In the genomic region with DNA sequence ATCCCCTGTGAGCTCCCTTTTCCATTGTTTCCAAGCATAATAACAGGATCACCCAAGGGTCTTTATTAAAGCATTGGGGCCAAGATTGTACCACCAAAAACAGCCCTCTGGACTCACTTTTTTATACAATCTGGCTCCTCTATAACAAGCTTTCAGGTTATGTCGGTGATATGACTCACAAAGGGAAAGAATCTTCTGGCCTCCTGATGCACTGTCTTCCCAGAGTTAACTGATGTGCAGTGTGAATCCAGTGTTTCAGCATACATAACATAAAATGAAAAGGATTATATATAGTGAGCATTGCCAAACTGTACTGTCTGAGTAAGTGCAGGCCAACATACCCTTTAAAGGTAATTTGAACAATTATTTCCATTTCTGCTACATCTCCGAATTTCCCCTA, we compare ENCODE assay signal across 21 cellular contexts. TPM values are rescaled to one million over a fixed set of nuclear protein-coding genes. Genes with fewer than 3 reads are reported as not detected.
A peak's percentile ranks its signal among the peaks of the same experiment; 100 is the strongest.
DNase-seq lines count a peak whose midpoint lies in the region; ATAC-seq, FAIRE-seq and TF ChIP-seq lines count a peak whose summit lies in the region.
"Had no signal": no experiment of that assay in that cellular context is flagged by ENCODE, and none has a peak within 500 bp of the region (broad histone marks: within the 10 kb centered on the region; RNA-seq: fewer than 3 reads in every experiment).

No MANE protein-coding gene starts in this region.

- peak overlapping the region; percentile 84 to 99 (median 98) for H3K27ac Mint-ChIP-seq in CD14-positive monocyte
- H3K27ac Mint-ChIP-seq: endodermal cell; HFFc6; stimulated activated naive B cell treated with anti-CD40 and anti-IgM and Interleukin-4, amounts not matched to agents 10 μg/mL and 1 μg/mL and 100 μg/mL, for 72 hours had no signal

- peak; percentile 72 for FAIRE-seq in keratinocyte (lab: Jason Lieb, UNC)

- no peaks in the 10 kb centered on the region for H3K27me3 ChIP-seq in Loucy (ENCODE audit: insufficient read depth, low read length, poor library complexity, severe bottlenecking)
- no peaks in the 10 kb centered on the region for H3K27me3 ChIP-seq in keratinocyte (ENCODE audit: control insufficient read depth, extremely low read depth, insufficient read depth, low read length)
- no peaks in the 10 kb centered on the region for H3K27me3 ChIP-seq in hepatocyte
- H3K27me3 ChIP-seq: transverse colon had no signal

- H3K9me3 Mint-ChIP-seq in CD14-positive monocyte, result no peaks in the 10 kb centered on the region
- H3K9me3 Mint-ChIP-seq: endodermal cell; HFFc6; stimulated activated naive B cell treated with anti-CD40 and anti-IgM and Interleukin-4, amounts not matched to agents 10 μg/mL and 1 μg/mL and 100 μg/mL, for 72 hours had no signal

- intact Hi-C loops in CD14-positive monocyte (cut with micrococcal nuclease), result loop anchor here (2.0 kb wide), 1 partner anchor 35 kb away; no protein-coding TSS in a partner anchor

- H3K9ac ChIP-seq in Loucy (ENCODE audit: low read depth, low read length, poor library complexity, severe bottlenecking) (peak overlapping the region; percentile 68), keratinocyte (ENCODE audit: control insufficient read depth, extremely low read depth, insufficient read depth, low read length) (no peak overlapping the region)
- H3K9ac ChIP-seq: parathyroid adenoma had no signal

- no peaks in the 10 kb centered on the region; the same call in 1 of the 2 replicates for H3F3A ChIP-seq in Loucy (ENCODE audit: low read depth)

- WGBS in hepatocyte (ENCODE audit: low lambda C conversion rate, missing lambda C conversion rate), result 91% methylated on average over 2 of the region's 2 CpGs

- H3K9me2 ChIP-seq in Loucy (replicated peaks; ENCODE audit: low read depth, low read length) (no peaks in the 10 kb centered on the region), hepatocyte (replicated peaks; ENCODE audit: insufficient read depth) (no peaks in the 10 kb centered on the region)

- no peaks in the 10 kb centered on the region for H3K9me1 ChIP-seq in keratinocyte (ENCODE audit: control insufficient read depth, extremely low read depth, insufficient read depth, low read length)

- ATAC-seq in HG03457 (IDR thresholded peaks at IDR 0.05; ENCODE audit: unreplicated experiment) (no peak), GM18861 (IDR thresholded peaks at IDR 0.05; ENCODE audit: unreplicated experiment) (no peak)
- ATAC-seq: stimulated activated naive B cell treated with anti-CD40 and anti-IgM and Interleukin-4, amounts not matched to agents 10 μg/mL and 1 μg/mL and 100 μg/mL, for 72 hours had no signal

- no peaks in the 10 kb centered on the region for H3K9me3 ChIP-seq in Loucy (ENCODE audit: insufficient read depth, low read depth, low read length)
- H3K9me3 ChIP-seq in keratinocyte (ENCODE audit: control insufficient read depth, low read depth, low read length), result no peaks in the 10 kb centered on the region
- H3K9me3 ChIP-seq in hepatocyte (ENCODE audit: low read depth), result no peaks in the 10 kb centered on the region
- H3K9me3 ChIP-seq: lower lobe of right lung, transverse colon had no signal

- H3K27ac ChIP-seq in VCaP (peak overlapping the region; percentile 65; the same call in 1 of the 2 replicates), keratinocyte (ENCODE audit: control insufficient read depth, insufficient read depth, low read length) (no peak overlapping the region), hepatocyte (no peak overlapping the region)
- H3K27ac ChIP-seq: lower lobe of right lung, parathyroid adenoma, transverse colon had no signal

- H3K4me1 ChIP-seq in Loucy (ENCODE audit: insufficient read depth, low read length, poor library complexity, severe bottlenecking), result peaks cover 60% of the 10 kb centered on the region
- peaks cover 45% of the 10 kb centered on the region for H3K4me1 ChIP-seq in keratinocyte (ENCODE audit: control insufficient read depth, extremely low read depth, insufficient read depth, low read length)
- no peaks in the 10 kb centered on the region for H3K4me1 ChIP-seq in hepatocyte (ENCODE audit: insufficient read depth)
- H3K4me1 ChIP-seq: lower lobe of right lung had no signal

- TF ChIP-seq CTCF in CD14-positive monocyte (IDR thresholded peaks at IDR 0.05) (no peak), Loucy (conservative IDR thresholded peaks at IDR 0.05; ENCODE audit: low read length) (no peak), VCaP (conservative IDR thresholded peaks at IDR 0.05) (no peak), keratinocyte (optimal IDR thresholded peaks at IDR 0.05 in 1 of 3, IDR thresholded peaks at IDR 0.05 in 1 of 3, conservative IDR thresholded peaks at IDR 0.05 in 1 of 3; ENCODE audit: extremely low read depth in 1 of 3, insufficient read depth in 2 of 3, low read length in 3 of 3) (no peak), hepatocyte (IDR thresholded peaks at IDR 0.05; ENCODE audit: poor library complexity) (no peak)

- H3K4me3 Mint-ChIP-seq in CD14-positive monocyte, result no peak overlapping the region
- H3K4me3 Mint-ChIP-seq: endodermal cell; HFFc6; stimulated activated naive B cell treated with anti-CD40 and anti-IgM and Interleukin-4, amounts not matched to agents 10 μg/mL and 1 μg/mL and 100 μg/mL, for 72 hours had no signal

- H3K4me3 ChIP-seq in Loucy (ENCODE audit: low read length, poor library complexity, severe bottlenecking), result no peak overlapping the region
- H3K4me3 ChIP-seq in keratinocyte (ENCODE audit: control insufficient read depth in 2 of 3, extremely low read depth in 1 of 3, insufficient read depth in 2 of 3, low read depth in 1 of 3, low read length in 3 of 3), result no peak overlapping the region
- H3K4me3 ChIP-seq in hepatocyte, result no peak overlapping the region
- H3K4me3 ChIP-seq: lower lobe of right lung, transverse colon had no signal

- no peaks in the 10 kb centered on the region for H3K27me3 Mint-ChIP-seq in CD14-positive monocyte (ENCODE audit: low read depth in 3 of 3)

- peaks cover 0 to 5% of the 10 kb centered on the region in 2 donors for H3K36me3 Mint-ChIP-seq in CD14-positive monocyte
- H3K36me3 Mint-ChIP-seq: stimulated activated naive B cell treated with anti-CD40 and anti-IgM and Interleukin-4, amounts not matched to agents 10 μg/mL and 1 μg/mL and 100 μg/mL, for 72 hours had no signal

- no peaks in the 10 kb centered on the region for H4K20me1 ChIP-seq in Loucy (ENCODE audit: insufficient read depth, low read length, poor library complexity, severe bottlenecking)
- H4K20me1 ChIP-seq in keratinocyte (ENCODE audit: control insufficient read depth, extremely low read depth, insufficient read depth, low read length), result no peaks in the 10 kb centered on the region
- no peaks in the 10 kb centered on the region for H4K20me1 ChIP-seq in hepatocyte (ENCODE audit: insufficient read depth, poor library complexity, severe bottlenecking)

- dilution Hi-C loops in keratinocyte (cut with MboI; ENCODE audit: extremely low pct_ligation_motif_present, low sequenced_read_pairs), result no loop called here

- peaks cover 47% of the 10 kb centered on the region for H3K4me1 Mint-ChIP-seq in CD14-positive monocyte

- TF ChIP-seq POLR2A in erythroblast (IDR thresholded peaks at IDR 0.05; ENCODE audit: low read length), result no peak

- no peaks in the 10 kb centered on the region for H3K36me3 ChIP-seq in Loucy (ENCODE audit: insufficient read depth, low read length)
- no peaks in the 10 kb centered on the region for H3K36me3 ChIP-seq in keratinocyte (ENCODE audit: control insufficient read depth in 2 of 2, extremely low read depth in 1 of 2, insufficient read depth in 2 of 2, low read length in 2 of 2)
- no peaks in the 10 kb centered on the region for H3K36me3 ChIP-seq in hepatocyte (replicated peaks; ENCODE audit: insufficient read depth, low read depth)
- H3K36me3 ChIP-seq: lower lobe of right lung, transverse colon had no signal

- H2AFZ ChIP-seq in Loucy (ENCODE audit: low read length) (0 out of 2 replicates have a peak overlapping the region, but pooled peaks have one; percentile 4), keratinocyte (ENCODE audit: control insufficient read depth, low read length) (no peak overlapping the region), hepatocyte (no peak overlapping the region)

- H3K79me2 ChIP-seq in Loucy (ENCODE audit: insufficient read depth, low read length), result no peaks in the 10 kb centered on the region
- no peaks in the 10 kb centered on the region for H3K79me2 ChIP-seq in keratinocyte (ENCODE audit: control insufficient read depth, insufficient read depth, low read length)
- no peaks in the 10 kb centered on the region for H3K79me2 ChIP-seq in hepatocyte
- H3K79me2 ChIP-seq: parathyroid adenoma had no signal

- DNase-seq in CD14-positive monocyte (ENCODE audit: low spot score) (no peak), keratinocyte (ENCODE audit: low read depth, low spot score) (no peak), erythroblast (lab: John Stamatoyannopoulos, UW) (no peak), hepatocyte (ENCODE audit: low spot score) (no peak)
- DNase-seq: activated CD4-positive, alpha-beta T cell treated with anti-CD3 and anti-CD28 coated beads for 4 hours; activated gamma-delta T cell; aorta; DMS79; endodermal cell; HFFc6; islet precursor cell; Karpas-422; lower lobe of right lung; NCI-H146; stimulated activated naive B cell treated with anti-CD40 and anti-IgM and Interleukin-4, amounts not matched to agents 10 μg/mL and 1 μg/mL and 100 μg/mL, for 72 hours; transverse colon had no signal

- H3K4me2 ChIP-seq in Loucy (ENCODE audit: low read depth, low read length, poor library complexity, severe bottlenecking), result peak overlapping the region; percentile 91
- peak overlapping the region; percentile 17 for H3K4me2 ChIP-seq in keratinocyte (ENCODE audit: control insufficient read depth, extremely low read depth, insufficient read depth, low read depth, low read length)
- H3K4me2 ChIP-seq in hepatocyte, result no peak overlapping the region

RNA-seq across cellular contexts. Expression of a gene that starts 33.9 kb away (rescaled TPM):
- polyA plus RNA-seq in CD14-positive monocyte, result 10 to 100 TPM; 20.1 to 23.0 TPM
- polyA plus RNA-seq in keratinocyte, result 38.3 to 63.8 TPM (median 50.5 TPM) in 3 replicates
- 106 TPM for polyA plus RNA-seq in keratinocyte (2011; ENCODE audit: low read depth)
- 13.3 and 23.9 TPM in 2 replicates for polyA plus RNA-seq in keratinocyte (2011; cell fraction: cytosol; rRNA removed)
- polyA plus RNA-seq in keratinocyte (2011; cell fraction: nucleus; rRNA removed), result 61.7 and 89.6 TPM in 2 replicates
- 24.8 and 45.4 TPM in 2 replicates for polyA plus RNA-seq in keratinocyte (2012; ENCODE audit: low replicate concordance)
- 20.5 to 113 TPM (median 95.0 TPM) in 3 replicates for polyA minus RNA-seq in keratinocyte
- 60.2 TPM for polyA minus RNA-seq in keratinocyte (2011; cell fraction: cytosol; rRNA and poly(A)+ RNA removed)
- polyA minus RNA-seq in keratinocyte (2011; cell fraction: nucleus; rRNA and poly(A)+ RNA removed), result 186 and 287 TPM in 2 replicates
- total RNA-seq in hepatocyte, result 140 and 150 TPM in 2 replicates
- 29.8 and 31.5 TPM in 2 replicates for polyA plus RNA-seq in hepatocyte
